Comparison of ENCODE assay signal across 8 cellular contexts in the genomic region with DNA sequence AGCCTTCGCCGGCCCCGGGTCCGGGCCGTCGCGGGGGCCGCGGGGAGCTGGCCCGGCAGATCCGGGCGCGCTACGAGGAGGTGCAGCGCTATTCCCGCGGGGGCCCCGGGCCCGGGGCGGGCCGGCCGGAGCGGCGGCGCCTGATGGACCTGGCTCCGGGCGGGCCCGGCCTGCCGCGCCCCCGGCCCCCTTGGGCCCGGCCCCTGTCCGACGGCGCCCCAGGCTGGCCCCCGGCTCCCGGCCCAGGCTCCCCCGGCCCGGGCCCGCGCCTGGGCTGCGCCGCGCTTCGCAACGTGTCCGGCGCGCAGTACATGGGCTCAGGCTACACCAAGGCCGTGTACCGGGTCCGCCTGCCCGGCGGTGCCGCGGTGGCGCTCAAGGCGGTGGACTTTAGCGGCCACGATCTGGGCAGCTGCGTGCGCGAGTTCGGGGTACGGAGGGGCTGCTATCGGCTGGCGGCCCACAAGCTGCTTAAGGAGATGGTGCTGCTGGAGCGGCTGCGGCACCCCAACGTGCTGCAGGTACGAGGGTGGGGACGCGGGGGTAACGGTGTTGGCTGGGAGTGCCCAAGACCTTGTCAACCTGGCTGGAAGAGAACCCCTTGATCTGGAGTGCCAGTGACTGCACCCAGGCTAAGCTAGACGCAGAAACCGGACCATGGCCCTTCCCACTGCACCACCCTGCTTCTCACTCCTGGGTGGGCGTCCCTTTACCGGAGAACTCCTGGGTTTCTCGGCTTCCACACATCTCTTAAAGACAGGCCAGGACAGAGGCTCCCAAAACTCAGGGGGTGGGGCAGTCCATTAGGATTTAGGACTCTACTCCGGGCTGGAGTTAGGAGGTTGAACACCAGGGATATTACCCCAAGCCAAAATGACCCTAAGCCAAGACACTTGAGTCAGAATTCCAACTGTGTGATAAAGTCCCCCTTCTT. TPM values are rescaled to one million over a fixed set of nuclear protein-coding genes. Genes with fewer than 3 reads are reported as not detected.
DNase-seq lines count a peak whose midpoint lies in the region; ATAC-seq and TF ChIP-seq lines count a peak whose summit lies in the region.

No MANE protein-coding gene starts in this region.

- H3K27ac Mint-ChIP-seq in activated CD4-positive, alpha-beta T cell treated with anti-CD3 and anti-CD28 coated beads, Interleukin-2, amount 10 ng/mL, durations not matched to agents 7 days and 5 days, result no peak overlapping the region
- no peak overlapping the region for H3K27ac Mint-ChIP-seq in T-cell

- H3K4me3 ChIP-seq in fibroblast of villous mesenchyme (ENCODE audit: low read depth, low read length), result peak overlapping the region; percentile 99
- H3K4me3 ChIP-seq in ovary, result peak overlapping the region; percentile 79

- intact Hi-C loops in ovary (cut with DNase I), result loop anchor here in 2 of 4 donors (2.0 to 5.0 kb wide), 2 partner anchors 116 kb away; no protein-coding TSS in a partner anchor

- no peak for DNase-seq in activated CD4-positive, alpha-beta T cell treated with anti-CD3 and anti-CD28 coated beads, Interleukin-2, amount 10 ng/mL, durations not matched to agents 7 days and 5 days
- no peak for DNase-seq in activated CD4-positive, alpha-beta T cell treated with anti-CD3 and anti-CD28 coated beads for 48 hours
- DNase-seq in T-cell (no peak), fibroblast of villous mesenchyme (ENCODE audit: low read depth) (peak; percentile 22), ovary (peak in 3 of 5 donors; percentile 62 to 69 (median 65)), HUDEP-2 (lab: John Stamatoyannopoulos, UW; ENCODE audit: unreplicated experiment in 76 of 76) (no peak), NCI-H2196 treated with DMSO at 0.1 percent for 48 hours (lab: John Stamatoyannopoulos, UW; ENCODE audit: unreplicated experiment) (no peak)

- POLR2A ChIA-PET in activated CD4-positive, alpha-beta T cell treated with anti-CD3 and anti-CD28 coated beads, Interleukin-2, amount 10 ng/mL, durations not matched to agents 7 days and 5 days (lab: Charles Lee), result no interaction called here
- POLR2A ChIA-PET in T-cell (lab: Charles Lee), result no interaction called here

- H3K27me3 Mint-ChIP-seq in activated CD4-positive, alpha-beta T cell treated with anti-CD3 and anti-CD28 coated beads, Interleukin-2, amount 10 ng/mL, durations not matched to agents 7 days and 5 days, result peaks cover 63% of the 10 kb centered on the region
- H3K27me3 Mint-ChIP-seq in T-cell, result peaks cover 27 to 60% of the 10 kb centered on the region in 2 donors

- 0 to 1% (median 1%) methylated on average over 35 to 80 of the region's 80 CpGs for WGBS in ovary, 3 donors

- H3K9me3 Mint-ChIP-seq in activated CD4-positive, alpha-beta T cell treated with anti-CD3 and anti-CD28 coated beads, Interleukin-2, amount 10 ng/mL, durations not matched to agents 7 days and 5 days, result no peaks in the 10 kb centered on the region
- H3K9me3 Mint-ChIP-seq in T-cell, result no peaks in the 10 kb centered on the region

- peak overlapping the region; percentile 86 to 93 for H3K27ac ChIP-seq in ovary

- H3K27me3 ChIP-seq in ovary, result no peaks in the 10 kb centered on the region

- peak in 2 of 4 experiments; percentile 10 to 32 for ATAC-seq in T-cell (replicated peaks in 1 of 4)
- ATAC-seq in HG03095 (IDR thresholded peaks at IDR 0.05; ENCODE audit: unreplicated experiment), result no peak

- no peaks in the 10 kb centered on the region for H3K36me3 ChIP-seq in ovary

- CTCF ChIA-PET in activated CD4-positive, alpha-beta T cell treated with anti-CD3 and anti-CD28 coated beads, Interleukin-2, amount 10 ng/mL, durations not matched to agents 7 days and 5 days (lab: Charles Lee), result interaction anchor here (0.6 to 1.3 kb wide), 2 partner anchors 16 to 196 kb away, joined by 3 read pairs; no protein-coding TSS in a partner anchor
- CTCF ChIA-PET in T-cell (lab: Charles Lee), result no interaction called here

- H3K4me1 Mint-ChIP-seq in activated CD4-positive, alpha-beta T cell treated with anti-CD3 and anti-CD28 coated beads, Interleukin-2, amount 10 ng/mL, durations not matched to agents 7 days and 5 days, result no peaks in the 10 kb centered on the region
- H3K4me1 Mint-ChIP-seq in T-cell, result peaks cover 5 to 10% (median 9%) of the 10 kb centered on the region in 3 donors

- no peaks in the 10 kb centered on the region for H3K9me3 ChIP-seq in ovary

- H3K36me3 Mint-ChIP-seq in activated CD4-positive, alpha-beta T cell treated with anti-CD3 and anti-CD28 coated beads, Interleukin-2, amount 10 ng/mL, durations not matched to agents 7 days and 5 days (ENCODE audit: low read depth), result no peaks in the 10 kb centered on the region
- H3K36me3 Mint-ChIP-seq in T-cell, result no peaks in the 10 kb centered on the region

- TF ChIP-seq CTCF in fibroblast of villous mesenchyme (IDR thresholded peaks at IDR 0.05; ENCODE audit: insufficient read depth, low read depth, low read length) (no peak), ovary (IDR thresholded peaks at IDR 0.05) (no peak)

- H3K4me3 Mint-ChIP-seq in activated CD4-positive, alpha-beta T cell treated with anti-CD3 and anti-CD28 coated beads, Interleukin-2, amount 10 ng/mL, durations not matched to agents 7 days and 5 days, result peak overlapping the region; percentile 43
- H3K4me3 Mint-ChIP-seq in T-cell, result peak overlapping the region; percentile 59 to 63 (median 61)

- TF ChIP-seq POLR2A in ovary (IDR thresholded peaks at IDR 0.05), result no peak

- peaks cover 30% of the 10 kb centered on the region for H3K4me1 ChIP-seq in ovary (ENCODE audit: insufficient read depth)

- TF ChIP-seq EP300 in ovary (IDR thresholded peaks at IDR 0.05), result no peak

RNA-seq across cellular contexts. Expression of gene PKDCC, which starts 0.8 kb away (rescaled TPM):
- total RNA-seq in activated CD4-positive, alpha-beta T cell treated with anti-CD3 and anti-CD28 coated beads, Interleukin-2, amount 10 ng/mL, durations not matched to agents 7 days and 5 days, result not detected
- 1 to 10 TPM in 2 of 5 donors, under 1 TPM in 2, not detected in 1; 0.29 to 1.3 (median 0.83) TPM for total RNA-seq in T-cell
- total RNA-seq in fibroblast of villous mesenchyme, result 8.2 and 31.2 TPM in 2 replicates
- total RNA-seq in ovary, result 100 to 1,000 TPM in 6 of 7 donors, 10 to 100 TPM in 1; 90.6 to 576 (median 272) TPM
- polyA plus RNA-seq in ovary, result 100 to 1,000 TPM in 1 of 2 donors, 10 to 100 TPM in 1; 58.5 to 117 TPM

Comparison
In these comparisons a context has a peak if more than half of its experiments do, and no peak if none do; other contexts are left out.
1. DNase-seq: peak in fibroblast of villous mesenchyme (single experiment) and ovary (3 of 5); none in activated CD4-positive, alpha-beta T cell treated with anti-CD3 and anti-CD28 coated beads, Interleukin-2, amount 10 ng/mL, durations not matched to agents 7 days and 5 days (single experiment), activated CD4-positive, alpha-beta T cell treated with anti-CD3 and anti-CD28 coated beads for 48 hours (single experiment), T-cell (0 of 34), HUDEP-2 (0 of 76) and NCI-H2196 treated with DMSO at 0.1 percent for 48 hours (single experiment).